13 cellular contexts compared by ENCODE assay signal in the genomic region with DNA sequence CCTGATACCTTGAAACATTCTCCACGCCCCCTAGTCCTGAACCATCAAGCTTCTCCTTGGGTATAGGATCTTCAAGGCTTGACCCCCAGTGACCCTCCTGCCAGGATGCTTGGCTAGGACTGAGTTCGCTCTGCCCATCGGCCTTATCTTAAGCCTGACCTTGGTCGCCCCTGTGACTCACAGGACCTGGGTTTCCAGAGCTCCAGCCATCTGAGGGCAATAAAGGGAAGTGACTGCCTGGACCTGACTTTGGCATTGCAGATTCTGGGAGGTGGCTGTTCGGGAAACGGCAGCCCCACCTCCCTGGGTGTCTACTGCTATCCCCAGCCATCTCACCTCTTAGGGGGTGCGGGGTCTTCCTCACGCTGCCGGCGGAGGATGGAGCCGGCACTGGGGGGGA. TPM values are rescaled to one million over a fixed set of nuclear protein-coding genes. Genes with fewer than 3 reads are reported as not detected.
DNase-seq lines count a peak whose midpoint lies in the region; ATAC-seq, FAIRE-seq and TF ChIP-seq lines count a peak whose summit lies in the region.
"Had no signal": no experiment of that assay in that cellular context is flagged by ENCODE, and none has a peak within 500 bp of the region (broad histone marks: within the 10 kb centered on the region; RNA-seq: fewer than 3 reads in every experiment).

No MANE protein-coding gene starts in this region.

- no peak overlapping the region for H3K4me3 Mint-ChIP-seq in progenitor cell of endocrine pancreas (ENCODE audit: low read depth)

- no peak overlapping the region for H3K4me3 ChIP-seq in esophagus muscularis mucosa
- H3K4me3 ChIP-seq: BLaER1 treated with 17β-estradiol and CSF1 and Interleukin-3, amounts not matched to agents 10 nM and 100 nM; MG63; thyroid gland had no signal

- peak; percentile 87 for FAIRE-seq in RCC 7860 (lab: Jason Lieb, UNC)

- H3K4me1 ChIP-seq in esophagus muscularis mucosa = peaks cover 43 to 65% (median 51%) of the 10 kb centered on the region in 4 donors

- TF ChIP-seq POLR2A in esophagus muscularis mucosa (IDR thresholded peaks at IDR 0.05; ENCODE audit: low read depth) = no peak

- no peak for ATAC-seq in stimulated activated naive CD8-positive, alpha-beta T cell treated with anti-CD3 and anti-CD28 coated beads, Interleukin-15, Interleukin-2, amounts not matched to agents 100 U/mL and 50 U/mL, for 24 hours
- ATAC-seq in GM21515 (IDR thresholded peaks at IDR 0.05; ENCODE audit: unreplicated experiment) (no peak), GM19452 (IDR thresholded peaks at IDR 0.05; ENCODE audit: unreplicated experiment) (no peak)

- TF ChIP-seq CTCF in esophagus muscularis mucosa (IDR thresholded peaks at IDR 0.05) (no peak), progenitor cell of endocrine pancreas (IDR thresholded peaks at IDR 0.05; ENCODE audit: unreplicated experiment) (no peak)

- H3K27me3 ChIP-seq in esophagus muscularis mucosa = peaks cover 0 to 63% (median 0%) of the 10 kb centered on the region in 4 donors
- H3K27me3 ChIP-seq: BLaER1 treated with 17β-estradiol and CSF1 and Interleukin-3, amounts not matched to agents 10 nM and 100 nM; MG63; thyroid gland had no signal

- H3K4me1 Mint-ChIP-seq in progenitor cell of endocrine pancreas (ENCODE audit: low read depth) = peaks cover 52% of the 10 kb centered on the region

- WGBS in esophagus muscularis mucosa = 80% methylated on average over 1 of the region's 11 CpGs

- H3K9me3 ChIP-seq in esophagus muscularis mucosa = no peaks in the 10 kb centered on the region
- H3K9me3 ChIP-seq: BLaER1 treated with 17β-estradiol and CSF1 and Interleukin-3, amounts not matched to agents 10 nM and 100 nM; MG63; thyroid gland had no signal

- no peaks in the 10 kb centered on the region for H3K27me3 Mint-ChIP-seq in progenitor cell of endocrine pancreas

- DNase-seq in CD1c-positive myeloid dendritic cell (ENCODE audit: extremely low spot score) (peak; percentile 58), RCC 7860 (ENCODE audit: low spot score) (peak; percentile 72), esophagus muscularis mucosa (ENCODE audit: extremely low spot score) (no peak), progenitor cell of endocrine pancreas (ENCODE audit: low spot score, unreplicated experiment) (no peak), DMS153 (lab: John Stamatoyannopoulos, UW) (no peak)
- DNase-seq in stimulated activated naive CD8-positive, alpha-beta T cell treated with anti-CD3 and anti-CD28 coated beads, Interleukin-15, Interleukin-2, amounts not matched to agents 100 U/mL and 50 U/mL, for 24 hours = no peak
- DNase-seq: activated T-cell treated with anti-CD3 and anti-CD28 coated beads for 4 hours, MG63, NCI-H2227 treated with DMSO at 0.1 percent for 48 hours, thyroid gland had no signal

- peak overlapping the region in 3 of 4 donors; percentile 53 to 68 (median 65) for H3K27ac ChIP-seq in esophagus muscularis mucosa (replicated peaks in 1 of 4)
- H3K27ac ChIP-seq: BLaER1 treated with 17β-estradiol and CSF1 and Interleukin-3, amounts not matched to agents 10 nM and 100 nM had no signal

- peaks cover 0 to 38% (median 6%) of the 10 kb centered on the region in 4 donors for H3K36me3 ChIP-seq in esophagus muscularis mucosa
- H3K36me3 ChIP-seq: BLaER1 treated with 17β-estradiol and CSF1 and Interleukin-3, amounts not matched to agents 10 nM and 100 nM; thyroid gland had no signal

- intact Hi-C loops in esophagus muscularis mucosa (cut with DNase I) = no loop called here

- no peaks in the 10 kb centered on the region for H3K9me3 Mint-ChIP-seq in progenitor cell of endocrine pancreas (ENCODE audit: low read depth)

- no peak for TF ChIP-seq EP300 in esophagus muscularis mucosa (IDR thresholded peaks at IDR 0.05)

- peaks cover 13% of the 10 kb centered on the region for H3K36me3 Mint-ChIP-seq in progenitor cell of endocrine pancreas (ENCODE audit: insufficient read depth)

- H3K27ac Mint-ChIP-seq in progenitor cell of endocrine pancreas = peak overlapping the region; percentile 99

RNA-seq across cellular contexts. Expression of a gene that starts 15.4 kb away (rescaled TPM):
- total RNA-seq in esophagus muscularis mucosa (10 to 100 TPM in 2 of 4 donors, 1 to 10 TPM in 2; 6.0 to 15.3 (median 8.8) TPM), progenitor cell of endocrine pancreas (44.1 and 46.7 TPM in 2 replicates)

RNA-seq across cellular contexts. Expression of a gene that starts 17.7 kb away (rescaled TPM):
- 10 to 100 TPM in 3 of 4 donors, 1 to 10 TPM in 1; 7.5 to 23.1 (median 18.5) TPM for total RNA-seq in esophagus muscularis mucosa
- 3.2 and 5.9 TPM in 2 replicates for total RNA-seq in progenitor cell of endocrine pancreas

RNA-seq across cellular contexts. Expression of a gene that starts 56.4 kb away (rescaled TPM):
- 10 to 100 TPM; 19.9 to 38.1 (median 36.7) TPM for total RNA-seq in esophagus muscularis mucosa
- 52.6 TPM in 2 replicates for total RNA-seq in progenitor cell of endocrine pancreas

Comparison
In these comparisons a context has a peak if more than half of its experiments do, and no peak if none do; other contexts are left out.
1. DNase-seq: peak in CD1c-positive myeloid dendritic cell (single experiment) and RCC 7860 (single experiment); none in esophagus muscularis mucosa (single experiment), progenitor cell of endocrine pancreas (single experiment), stimulated activated naive CD8-positive, alpha-beta T cell treated with anti-CD3 and anti-CD28 coated beads, Interleukin-15, Interleukin-2, amounts not matched to agents 100 U/mL and 50 U/mL, for 24 hours (single experiment) and DMS153 (single experiment).